ENCODE assay signal across 1 cellular context in genomic region chr16:15482068-15482747, GRCh38.
TF ChIP-seq lines count a peak whose summit lies in the region.

No MANE protein-coding gene starts in this region.

TF ChIP-seq in HepG2, 621 proteins besides CTCF, POLR2A, EP300 and RAD21 (continued from another document and continues in another):
- TF ChIP-seq HMGXB3 (CRISPR knock-in tag; IDR thresholded peaks at IDR 0.05; ENCODE audit: borderline replicate concordance) (peak; percentile 90), JUN (CRISPR knock-in tag; IDR thresholded peaks at IDR 0.05) (peak; percentile 84), MBD4 (IDR thresholded peaks at IDR 0.05; ENCODE audit: borderline replicate concordance, low read length) (no peak), TP53 (CRISPR knock-in tag; conservative IDR thresholded peaks at IDR 0.05) (0 out of 2 replicates have a peak, but pooled peaks have one; percentile 56), ATF4 (CRISPR knock-in tag; IDR thresholded peaks at IDR 0.05) (no peak), NR0B2 (CRISPR knock-in tag; IDR thresholded peaks at IDR 0.05) (no peak), ADNP (CRISPR knock-in tag; IDR thresholded peaks at IDR 0.05) (no peak), HDAC6 (IDR thresholded peaks at IDR 0.05; ENCODE audit: low read depth, low read length) (no peak), HBP1 (CRISPR knock-in tag; IDR thresholded peaks at IDR 0.05; ENCODE audit: low read depth) (no peak), CCDC6 (CRISPR knock-in tag; IDR thresholded peaks at IDR 0.05) (no peak), NCOR1 (IDR thresholded peaks at IDR 0.05; ENCODE audit: borderline replicate concordance, low read length) (no peak), STAT6 (CRISPR knock-in tag; IDR thresholded peaks at IDR 0.05; ENCODE audit: borderline replicate concordance) (no peak), ONECUT2 (CRISPR knock-in tag; IDR thresholded peaks at IDR 0.05) (peak; percentile 79), ZNF496 (CRISPR knock-in tag; IDR thresholded peaks at IDR 0.05; ENCODE audit: insufficient replicate concordance) (no peak), MLLT10 (CRISPR knock-in tag; IDR thresholded peaks at IDR 0.05) (no peak), ZNF703 (CRISPR knock-in tag; IDR thresholded peaks at IDR 0.05; ENCODE audit: borderline replicate concordance) (no peak), MEF2D (CRISPR knock-in tag; IDR thresholded peaks at IDR 0.05) (peak; percentile 71; the same call in 1 of the 2 replicates), KLF9 (CRISPR knock-in tag; IDR thresholded peaks at IDR 0.05; ENCODE audit: low read depth) (no peak), ISL2 (CRISPR knock-in tag; IDR thresholded peaks at IDR 0.05) (no peak), ZNF34 (CRISPR knock-in tag; IDR thresholded peaks at IDR 0.05; ENCODE audit: borderline replicate concordance) (no peak), AKAP8 (CRISPR knock-in tag; IDR thresholded peaks at IDR 0.05) (0 out of 2 replicates have a peak, but pooled peaks have one; percentile 41), ZNF672 (CRISPR knock-in tag; IDR thresholded peaks at IDR 0.05) (no peak), CREB1 (IDR thresholded peaks at IDR 0.05) (peak; percentile 36), CREB1 (CRISPR knock-in tag; IDR thresholded peaks at IDR 0.05) (no peak), ZBTB14 (CRISPR knock-in tag; IDR thresholded peaks at IDR 0.05) (no peak), MEIS1 (CRISPR knock-in tag; IDR thresholded peaks at IDR 0.05; ENCODE audit: borderline replicate concordance) (no peak), RCOR2 (CRISPR knock-in tag; IDR thresholded peaks at IDR 0.05) (peak; percentile 48; the same call in 1 of the 2 replicates), GATA4 (IDR thresholded peaks at IDR 0.05; ENCODE audit: borderline replicate concordance, low read depth) (no peak), ZNF235 (CRISPR knock-in tag; IDR thresholded peaks at IDR 0.05; ENCODE audit: borderline replicate concordance) (no peak), BCL3 (CRISPR knock-in tag; IDR thresholded peaks at IDR 0.05) (no peak), MTA1 (CRISPR knock-in tag; IDR thresholded peaks at IDR 0.05; ENCODE audit: borderline replicate concordance) (no peak), HOXA7 (CRISPR knock-in tag; IDR thresholded peaks at IDR 0.05) (no peak), TRIM24 (CRISPR knock-in tag; IDR thresholded peaks at IDR 0.05) (no peak), ZKSCAN8 (CRISPR knock-in tag; IDR thresholded peaks at IDR 0.05; ENCODE audit: borderline replicate concordance) (no peak), ZNF142 (CRISPR knock-in tag; IDR thresholded peaks at IDR 0.05) (no peak), TBL1XR1 (IDR thresholded peaks at IDR 0.05; ENCODE audit: borderline replicate concordance, low read length, partially characterized antibody) (no peak), HMG20A (CRISPR knock-in tag; IDR thresholded peaks at IDR 0.05; ENCODE audit: borderline replicate concordance) (peak; percentile 70; the same call in 1 of the 2 replicates), ZBTB21 (CRISPR knock-in tag; IDR thresholded peaks at IDR 0.05) (peak; percentile 72; the same call in 1 of the 2 replicates), KMT2B (CRISPR knock-in tag; IDR thresholded peaks at IDR 0.05) (0 out of 2 replicates have a peak, but pooled peaks have one; percentile 26)
- TF ChIP-seq, protein P1, sequence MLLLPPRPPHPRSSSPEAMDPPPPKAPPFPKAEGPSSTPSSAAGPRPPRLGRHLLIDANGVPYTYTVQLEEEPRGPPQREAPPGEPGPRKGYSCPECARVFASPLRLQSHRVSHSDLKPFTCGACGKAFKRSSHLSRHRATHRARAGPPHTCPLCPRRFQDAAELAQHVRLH (CRISPR knock-in tag; IDR thresholded peaks at IDR 0.05; ENCODE audit: borderline replicate concordance, low read depth): no peak
- TF ChIP-seq, protein P2, sequence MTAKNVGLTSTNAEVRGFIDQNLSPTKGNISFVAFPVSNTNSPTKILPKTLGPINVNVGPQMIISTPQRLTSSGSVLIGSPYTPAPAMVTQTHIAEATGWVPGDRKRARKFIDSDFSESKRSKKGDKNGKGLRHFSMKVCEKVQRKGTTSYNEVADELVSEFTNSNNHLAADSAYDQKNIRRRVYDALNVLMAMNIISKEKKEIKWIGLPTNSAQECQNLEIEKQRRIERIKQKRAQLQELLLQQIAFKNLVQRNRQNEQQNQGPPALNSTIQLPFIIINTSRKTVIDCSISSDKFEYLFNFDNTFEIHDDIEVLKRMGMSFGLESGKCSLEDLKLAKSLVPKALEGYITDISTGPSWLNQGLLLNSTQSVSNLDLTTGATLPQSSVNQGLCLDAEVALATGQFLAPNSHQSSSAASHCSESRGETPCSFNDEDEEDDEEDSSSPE (CRISPR knock-in tag; IDR thresholded peaks at IDR 0.05): no peak
- TF ChIP-seq, protein P3, sequence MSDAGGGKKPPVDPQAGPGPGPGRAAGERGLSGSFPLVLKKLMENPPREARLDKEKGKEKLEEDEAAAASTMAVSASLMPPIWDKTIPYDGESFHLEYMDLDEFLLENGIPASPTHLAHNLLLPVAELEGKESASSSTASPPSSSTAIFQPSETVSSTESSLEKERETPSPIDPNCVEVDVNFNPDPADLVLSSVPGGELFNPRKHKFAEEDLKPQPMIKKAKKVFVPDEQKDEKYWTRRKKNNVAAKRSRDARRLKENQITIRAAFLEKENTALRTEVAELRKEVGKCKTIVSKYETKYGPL (CRISPR knock-in tag; IDR thresholded peaks at IDR 0.05): no peak
